8 cellular contexts compared by ENCODE assay signal in genomic region chr6:31272431-31272830, GRCh38. TPM values are rescaled to one million over a fixed set of nuclear protein-coding genes. Genes with fewer than 3 reads are reported as not detected.
DNase-seq lines count a peak whose midpoint lies in the region; ATAC-seq and TF ChIP-seq lines count a peak whose summit lies in the region.

No MANE protein-coding gene starts in this region.

- H3K4me1 ChIP-seq in gastroesophageal sphincter (peaks cover 0 to 4% (median 3%) of the 10 kb centered on the region in 3 donors), psoas muscle (no peaks in the 10 kb centered on the region)

- H3K36me3 ChIP-seq in gastroesophageal sphincter (peaks cover 0 to 13% of the 10 kb centered on the region in 2 donors), psoas muscle (ENCODE audit: insufficient read depth in 1 of 2, low read depth in 1 of 2) (peaks cover 0 to 16% of the 10 kb centered on the region in 2 donors)

- TF ChIP-seq POLR2A in gastroesophageal sphincter (IDR thresholded peaks at IDR 0.05), result no peak

- ATAC-seq in stimulated activated naive CD8-positive, alpha-beta T cell treated with anti-CD3 and anti-CD28 coated beads, Interleukin-15, Interleukin-2, amounts not matched to agents 100 U/mL and 50 U/mL, for 24 hours, result no peak
- ATAC-seq in gastroesophageal sphincter (no peak), psoas muscle (peak in 2 of 4 donors; percentile 3 to 28)

- peaks cover 5% of the 10 kb centered on the region for H3K27me3 Mint-ChIP-seq in stimulated activated naive CD8-positive, alpha-beta T cell treated with anti-CD3 and anti-CD28 coated beads, Interleukin-15, Interleukin-2, amounts not matched to agents 100 ng/mL and 50 ng/mL, for 24 hours
- H3K27me3 Mint-ChIP-seq in T-helper 2 cell treated with Interferon-gamma antibody and Interleukin-4, amounts not matched to agents 5 μg/mL and 100 μg/mL, for 36 hours (ENCODE audit: low read depth), result peaks cover 20% of the 10 kb centered on the region

- intact Hi-C loops in psoas muscle (cut with DNase I), result no loop called here

- no peak for DNase-seq in stimulated activated naive CD8-positive, alpha-beta T cell treated with anti-CD3 and anti-CD28 coated beads, Interleukin-15, Interleukin-2, amounts not matched to agents 100 U/mL and 50 U/mL, for 24 hours
- DNase-seq in T-helper 2 cell treated with Interferon-gamma antibody and Interleukin-4, amounts not matched to agents 5 μg/mL and 100 μg/mL, for 36 hours (ENCODE audit: low spot score), result no peak
- DNase-seq in psoas muscle (no peak), GM20000 (ENCODE audit: low spot score) (no peak), activated gamma-delta T cell treated with Interleukin-2 at 50 U/mL for 16 hours (no peak)
- DNase-seq in stimulated activated CD4-positive, alpha-beta T cell treated with anti-CD3 and anti-CD28 coated beads, Interleukin-2, amount 100 ng/mL, for 24 hours, result no peak

- TF ChIP-seq EP300 in gastroesophageal sphincter (IDR thresholded peaks at IDR 0.05), result no peak

- H3K4me3 Mint-ChIP-seq in stimulated activated naive CD8-positive, alpha-beta T cell treated with anti-CD3 and anti-CD28 coated beads, Interleukin-15, Interleukin-2, amounts not matched to agents 100 ng/mL and 50 ng/mL, for 24 hours, result peak overlapping the region; percentile 92
- peak overlapping the region; percentile 97 for H3K4me3 Mint-ChIP-seq in T-helper 2 cell treated with Interferon-gamma antibody and Interleukin-4, amounts not matched to agents 5 μg/mL and 100 μg/mL, for 36 hours

- peaks cover 56% of the 10 kb centered on the region for H3K4me1 Mint-ChIP-seq in stimulated activated naive CD8-positive, alpha-beta T cell treated with anti-CD3 and anti-CD28 coated beads, Interleukin-15, Interleukin-2, amounts not matched to agents 100 ng/mL and 50 ng/mL, for 24 hours (ENCODE audit: low read depth)
- peaks cover 46% of the 10 kb centered on the region for H3K4me1 Mint-ChIP-seq in T-helper 2 cell treated with Interferon-gamma antibody and Interleukin-4, amounts not matched to agents 5 μg/mL and 100 μg/mL, for 36 hours (ENCODE audit: low read depth)

- TF ChIP-seq CTCF in gastroesophageal sphincter (IDR thresholded peaks at IDR 0.05), result no peak
- TF ChIP-seq CTCF in psoas muscle (IDR thresholded peaks at IDR 0.05), result no peak
- TF ChIP-seq CTCF in GM20000 (IDR thresholded peaks at IDR 0.05; ENCODE audit: extremely low read depth, missing control alignments), result no peak

- peak overlapping the region; percentile 74 to 96 for H3K4me3 ChIP-seq in gastroesophageal sphincter
- peak overlapping the region; percentile 87 for H3K4me3 ChIP-seq in psoas muscle

- peaks cover 36% of the 10 kb centered on the region for H3K36me3 Mint-ChIP-seq in stimulated activated naive CD8-positive, alpha-beta T cell treated with anti-CD3 and anti-CD28 coated beads, Interleukin-15, Interleukin-2, amounts not matched to agents 100 ng/mL and 50 ng/mL, for 24 hours (ENCODE audit: low read depth)
- H3K36me3 Mint-ChIP-seq in T-helper 2 cell treated with Interferon-gamma antibody and Interleukin-4, amounts not matched to agents 5 μg/mL and 100 μg/mL, for 36 hours (ENCODE audit: low read depth), result peaks cover 44% of the 10 kb centered on the region

- no peaks in the 10 kb centered on the region for H3K9me3 Mint-ChIP-seq in stimulated activated naive CD8-positive, alpha-beta T cell treated with anti-CD3 and anti-CD28 coated beads, Interleukin-15, Interleukin-2, amounts not matched to agents 100 ng/mL and 50 ng/mL, for 24 hours
- H3K9me3 Mint-ChIP-seq in T-helper 2 cell treated with Interferon-gamma antibody and Interleukin-4, amounts not matched to agents 5 μg/mL and 100 μg/mL, for 36 hours, result no peaks in the 10 kb centered on the region

- WGBS in gastroesophageal sphincter (ENCODE audit: low coverage in 1 of 2), 2 donors, result 0 to 8% methylated on average over 2 of the region's 4 CpGs
- 3 to 20% (median 4%) methylated on average over 4 of the region's 4 CpGs for WGBS in psoas muscle, 3 donors

- H3K27ac Mint-ChIP-seq in stimulated activated naive CD8-positive, alpha-beta T cell treated with anti-CD3 and anti-CD28 coated beads, Interleukin-15, Interleukin-2, amounts not matched to agents 100 ng/mL and 50 ng/mL, for 24 hours, result peak overlapping the region; percentile 96
- peak overlapping the region; percentile 98 for H3K27ac Mint-ChIP-seq in T-helper 2 cell treated with Interferon-gamma antibody and Interleukin-4, amounts not matched to agents 5 μg/mL and 100 μg/mL, for 36 hours

- H3K27me3 ChIP-seq in gastroesophageal sphincter (no peaks in the 10 kb centered on the region), psoas muscle (ENCODE audit: insufficient read depth in 3 of 3, low read length in 2 of 3) (no peaks in the 10 kb centered on the region)

- no peaks in the 10 kb centered on the region for H3K9me3 ChIP-seq in gastroesophageal sphincter
- H3K9me3 ChIP-seq in psoas muscle, result no peaks in the 10 kb centered on the region

- H3K27ac ChIP-seq in gastroesophageal sphincter (peak overlapping the region; percentile 83 to 99 (median 95)), psoas muscle (peak overlapping the region; percentile 90)

RNA-seq across cellular contexts. Expression of gene HLA-C, which starts 0.5 kb away (rescaled TPM):
- total RNA-seq in gastroesophageal sphincter, result 100 to 1,000 TPM; 206 to 531 (median 257) TPM
- 100 to 1,000 TPM in 3 of 4 donors, 10 to 100 TPM in 1; 99.5 to 131 (median 116) TPM for total RNA-seq in psoas muscle
- polyA plus RNA-seq in psoas muscle, result 100 to 1,000 TPM in 1 of 3 donors, 10 to 100 TPM in 2; 62.5 to 143 (median 80.1) TPM
